Comparison of ENCODE assay signal across 1 cellular context in the genomic region with DNA sequence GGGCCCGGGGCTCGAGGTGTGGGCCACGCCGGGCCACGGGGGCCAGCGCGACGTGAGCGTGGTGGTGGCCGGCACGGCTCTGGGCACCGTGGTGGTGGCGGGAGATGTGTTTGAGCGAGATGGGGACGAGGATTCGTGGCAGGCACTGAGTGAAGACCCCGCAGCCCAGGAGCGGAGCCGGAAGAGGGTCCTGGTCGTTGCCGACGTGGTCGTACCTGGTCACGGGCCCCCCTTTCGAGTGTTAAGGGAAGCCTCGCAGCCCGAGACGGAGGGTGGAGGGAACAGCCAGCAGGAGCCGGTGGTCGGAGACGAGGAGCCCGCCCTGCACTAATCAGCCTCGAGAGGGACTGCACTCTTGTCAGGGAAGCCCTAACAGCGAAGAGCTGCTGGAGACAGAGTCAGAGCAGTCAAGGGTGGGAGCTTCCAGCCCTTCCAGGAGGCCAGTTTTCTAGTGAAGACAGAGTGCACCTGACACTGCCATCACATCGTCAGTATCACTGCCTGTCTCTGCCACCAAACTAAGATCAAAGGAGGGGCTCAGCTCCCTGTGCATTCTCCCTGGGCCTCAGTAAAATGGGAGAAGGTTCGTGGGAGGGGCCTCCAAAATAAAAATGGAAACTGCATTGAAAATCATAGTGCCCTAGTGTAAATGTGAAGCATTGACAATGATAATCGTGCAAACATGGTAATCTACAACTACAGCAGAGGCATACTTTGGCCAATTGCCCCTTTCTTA.
TF ChIP-seq lines count a peak whose summit lies in the region.

No MANE protein-coding gene starts in this region.

TF ChIP-seq in GM23338, 12 proteins besides CTCF, POLR2A, EP300 and RAD21 (continued from another document):
- TF ChIP-seq, protein P1, sequence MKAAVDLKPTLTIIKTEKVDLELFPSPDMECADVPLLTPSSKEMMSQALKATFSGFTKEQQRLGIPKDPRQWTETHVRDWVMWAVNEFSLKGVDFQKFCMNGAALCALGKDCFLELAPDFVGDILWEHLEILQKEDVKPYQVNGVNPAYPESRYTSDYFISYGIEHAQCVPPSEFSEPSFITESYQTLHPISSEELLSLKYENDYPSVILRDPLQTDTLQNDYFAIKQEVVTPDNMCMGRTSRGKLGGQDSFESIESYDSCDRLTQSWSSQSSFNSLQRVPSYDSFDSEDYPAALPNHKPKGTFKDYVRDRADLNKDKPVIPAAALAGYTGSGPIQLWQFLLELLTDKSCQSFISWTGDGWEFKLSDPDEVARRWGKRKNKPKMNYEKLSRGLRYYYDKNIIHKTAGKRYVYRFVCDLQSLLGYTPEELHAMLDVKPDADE (IDR thresholded peaks at IDR 0.05) = no peak
- TF ChIP-seq POLR2AphosphoS5 (IDR thresholded peaks at IDR 0.05; ENCODE audit: low read depth) = no peak
- no peak for TF ChIP-seq JUNB (IDR thresholded peaks at IDR 0.05; ENCODE audit: unreplicated experiment)
- no peak for TF ChIP-seq EZH2phosphoT487 (IDR thresholded peaks at IDR 0.05; ENCODE audit: unreplicated experiment)
- no peak for TF ChIP-seq ZNF331 (CRISPR knock-in tag; IDR thresholded peaks at IDR 0.05; ENCODE audit: low read depth)
- TF ChIP-seq STAT1 (IDR thresholded peaks at IDR 0.05; ENCODE audit: unreplicated experiment) = no peak
- no peak for TF ChIP-seq ZNF462 (CRISPR knock-in tag; IDR thresholded peaks at IDR 0.05)
